1 cellular context compared by ENCODE assay signal in genomic region chr22:24164823-24165379, GRCh38.
TF ChIP-seq lines count a peak whose summit lies in the region.

No MANE protein-coding gene starts in this region.

TF ChIP-seq in SK-N-SH, 30 proteins besides CTCF, POLR2A, EP300 and RAD21 (continued from another document):
- TF ChIP-seq REST (IDR thresholded peaks at IDR 0.05; ENCODE audit: low read depth, low read length), result no peak
